18 cellular contexts compared by ENCODE assay signal in genomic region chr3:187951452-187952190, GRCh38.
DNase-seq lines count a peak whose midpoint lies in the region; ATAC-seq and TF ChIP-seq lines count a peak whose summit lies in the region.
"Had no signal": no experiment of that assay in that cellular context is flagged by ENCODE, and none has a peak within 500 bp of the region (broad histone marks: within the 10 kb centered on the region; RNA-seq: fewer than 3 reads in every experiment).

No MANE protein-coding gene starts in this region.

- H3K79me2 ChIP-seq in Karpas-422 (ENCODE audit: low read length) (no peaks in the 10 kb centered on the region), SU-DHL-6 (ENCODE audit: insufficient read depth, low read length) (peaks cover 15% of the 10 kb centered on the region; the same call in 1 of the 2 replicates)

- TF ChIP-seq POLR2A in right lobe of liver (IDR thresholded peaks at IDR 0.05): no peak

- ATAC-seq in right lobe of liver (peak; percentile 36 to 50 (median 46)), HG03571 (IDR thresholded peaks at IDR 0.05; ENCODE audit: unreplicated experiment) (no peak)

- no peak overlapping the region for H3K9ac ChIP-seq in BLaER1
- H3K9ac ChIP-seq in Karpas-422 (ENCODE audit: low read length): peak overlapping the region; percentile 84
- peak overlapping the region; percentile 90 for H3K9ac ChIP-seq in SU-DHL-6 (ENCODE audit: low read length)

- H3K4me1 ChIP-seq in BLaER1: peaks cover 100% of the 10 kb centered on the region
- H3K4me1 ChIP-seq in Karpas-422 (ENCODE audit: low read length): peaks cover 98% of the 10 kb centered on the region
- H3K4me1 ChIP-seq in right lobe of liver: peaks cover 0 to 56% (median 14%) of the 10 kb centered on the region in 4 donors

- peak overlapping the region; percentile 47 for H3K27ac ChIP-seq in BLaER1
- H3K27ac ChIP-seq in Karpas-422 (ENCODE audit: low read length): peak overlapping the region; percentile 97
- H3K27ac ChIP-seq in SU-DHL-6 (ENCODE audit: low read depth, low read length): peak overlapping the region; percentile 99
- H3K27ac ChIP-seq in right lobe of liver: peak overlapping the region in 1 of 3 donors; percentile 18
- H3K27ac ChIP-seq: VCaP had no signal

- DNase-seq in Karpas-422: peak; percentile 96
- no peak for DNase-seq in right lobe of liver
- DNase-seq in HuH-7 (ENCODE audit: low spot score): no peak
- no peak for DNase-seq in NK-92 treated with Interleukin-12 subunit alpha and Interleukin-12 subunit beta, amount 100 ng/mL, for 24 hours (lab: John Stamatoyannopoulos, UW)
- no peak for DNase-seq in NCI-H187 treated with DMSO at 0.1 percent for 48 hours (lab: John Stamatoyannopoulos, UW)
- DNase-seq: activated CD8-positive, alpha-beta memory T cell treated with anti-CD3 and anti-CD28 coated beads, Interleukin-2, amount 50 U/mL, for 4 hours; DMS 273 treated with DMSO at 0.1 percent for 48 hours; endodermal cell; GOT3; midbrain; NCI-H187; NCI-H69; Right ventricle myocardium superior; small intestine had no signal

- WGBS in right lobe of liver (ENCODE audit: insufficient coverage, low coverage, low lambda C conversion rate, missing lambda C conversion rate): 50% methylated on average over 1 of the region's 1 CpG

- no peaks in the 10 kb centered on the region for H3K36me3 ChIP-seq in BLaER1
- no peaks in the 10 kb centered on the region for H3K36me3 ChIP-seq in Karpas-422 (ENCODE audit: insufficient read depth, low read length)
- H3K36me3 ChIP-seq in SU-DHL-6 (ENCODE audit: low read length): no peaks in the 10 kb centered on the region
- H3K36me3 ChIP-seq in right lobe of liver: no peaks in the 10 kb centered on the region

- intact Hi-C loops in right lobe of liver (cut with DNase I): loop anchor here in 1 of 2 donors (10.0 kb wide), 1 partner anchor 147 kb away; no protein-coding TSS in a partner anchor

- no peak for TF ChIP-seq CTCF in SU-DHL-6 (IDR thresholded peaks at IDR 0.05; ENCODE audit: insufficient read depth, low read length, poor library complexity, severe bottlenecking)
- no peak for TF ChIP-seq CTCF in right lobe of liver (IDR thresholded peaks at IDR 0.05)

- H3K9me3 ChIP-seq in BLaER1: peaks cover 4% of the 10 kb centered on the region; the same call in 1 of the 2 replicates
- no peaks in the 10 kb centered on the region for H3K9me3 ChIP-seq in Karpas-422 (ENCODE audit: low read length)
- H3K9me3 ChIP-seq in SU-DHL-6 (ENCODE audit: insufficient read depth, low read length): no peaks in the 10 kb centered on the region
- H3K9me3 ChIP-seq in right lobe of liver: no peaks in the 10 kb centered on the region

- peaks cover 60% of the 10 kb centered on the region for H3F3A ChIP-seq in SU-DHL-6 (ENCODE audit: insufficient read depth)

- H3K9me2 ChIP-seq in Karpas-422 (replicated peaks; ENCODE audit: insufficient read depth, low read length) (no peaks in the 10 kb centered on the region), SU-DHL-6 (replicated peaks; ENCODE audit: insufficient read depth, low read length) (no peaks in the 10 kb centered on the region)

- H3K27me3 ChIP-seq in BLaER1: no peaks in the 10 kb centered on the region
- H3K27me3 ChIP-seq in Karpas-422 (ENCODE audit: low read length): no peaks in the 10 kb centered on the region
- H3K27me3 ChIP-seq in SU-DHL-6 (ENCODE audit: low read length): no peaks in the 10 kb centered on the region
- no peaks in the 10 kb centered on the region for H3K27me3 ChIP-seq in right lobe of liver

- H2AFZ ChIP-seq in Karpas-422 (ENCODE audit: low read length) (no peak overlapping the region), SU-DHL-6 (ENCODE audit: low read depth, low read length, severe bottlenecking) (no peak overlapping the region)

- no peak overlapping the region for H3K4me3 ChIP-seq in BLaER1
- peak overlapping the region; percentile 10 for H3K4me3 ChIP-seq in Karpas-422 (ENCODE audit: low read length)
- no peak overlapping the region for H3K4me3 ChIP-seq in SU-DHL-6 (ENCODE audit: insufficient read depth, low read length, poor library complexity, severe bottlenecking)
- H3K4me3 ChIP-seq in right lobe of liver: no peak overlapping the region

- peak overlapping the region; percentile 84 for H3K4me2 ChIP-seq in BLaER1
- peak overlapping the region; percentile 77 for H3K4me2 ChIP-seq in Karpas-422 (ENCODE audit: low read depth, low read length, poor library complexity, severe bottlenecking)
- peak overlapping the region; percentile 93 for H3K4me2 ChIP-seq in SU-DHL-6 (ENCODE audit: low read depth, low read length, poor library complexity, severe bottlenecking)

- no peaks in the 10 kb centered on the region for H4K20me1 ChIP-seq in BLaER1
- no peaks in the 10 kb centered on the region for H4K20me1 ChIP-seq in Karpas-422 (ENCODE audit: insufficient read depth, low read depth, low read length)
- no peaks in the 10 kb centered on the region for H4K20me1 ChIP-seq in SU-DHL-6 (ENCODE audit: low read depth, low read length)
